Comparison of ENCODE assay signal across 1 cellular context in genomic region chr5:138869763-138870500, GRCh38.
TF ChIP-seq lines count a peak whose summit lies in the region.

No MANE protein-coding gene starts in this region.

TF ChIP-seq in IMR-90, 13 proteins besides CTCF, POLR2A, EP300 and RAD21 (continued from another document):
- no peak for TF ChIP-seq CEBPB (IDR thresholded peaks at IDR 0.05; ENCODE audit: low read depth, low read length)
- no peak for TF ChIP-seq RCOR1 (IDR thresholded peaks at IDR 0.05; ENCODE audit: insufficient replicate concordance, low read length)
- no peak for TF ChIP-seq BHLHE40 (IDR thresholded peaks at IDR 0.05; ENCODE audit: low read depth, low read length)
- no peak for TF ChIP-seq CHD1 (IDR thresholded peaks at IDR 0.05; ENCODE audit: low read depth, low read length)
